ENCODE assay signal across 8 cellular contexts in genomic region chr13:51453308-51453958, GRCh38. TPM values are rescaled to one million over a fixed set of nuclear protein-coding genes. Genes with fewer than 3 reads are reported as not detected.
DNase-seq lines count a peak whose midpoint lies in the region; ATAC-seq lines count a peak whose summit lies in the region.

No MANE protein-coding gene starts in this region.

- DNase-seq in NK-92 treated with Interleukin-12 subunit alpha and Interleukin-12 subunit beta, amount 100 ng/mL, for 24 hours (lab: John Stamatoyannopoulos, UW), result peak; percentile 84
- DNase-seq in NK-92 (lab: John Stamatoyannopoulos, UW; ENCODE audit: unreplicated experiment) (no peak), NCI-H2171 treated with DMSO at 0.1 percent for 48 hours (lab: John Stamatoyannopoulos, UW) (peak; percentile 88), mucosa of gallbladder (ENCODE audit: low spot score) (peak; percentile 81)
- DNase-seq in activated CD4-positive, alpha-beta memory T cell treated with anti-CD3 and anti-CD28 coated beads, Interleukin-2, amount 10 ng/mL, durations not matched to agents 7 days and 5 days, result peak; percentile 84
- peak; percentile 70 to 72 (median 70) for DNase-seq in effector memory CD4-positive, alpha-beta T cell
- peak; percentile 65 to 70 for DNase-seq in stimulated activated CD8-positive, alpha-beta memory T cell treated with anti-CD3 and anti-CD28 coated beads, Interleukin-2, amount 100 ng/mL, for 48 hours (ENCODE audit: low read depth in 2 of 2)

- peaks cover 5% of the 10 kb centered on the region for H3K9me3 Mint-ChIP-seq in activated CD4-positive, alpha-beta memory T cell treated with anti-CD3 and anti-CD28 coated beads, Interleukin-2, amount 10 ng/mL, durations not matched to agents 7 days and 5 days

- H3K27ac ChIP-seq in effector memory CD4-positive, alpha-beta T cell (ENCODE audit: insufficient read depth, low read length, poor library complexity, severe bottlenecking), result peak overlapping the region; percentile 97

- H3K36me3 Mint-ChIP-seq in activated CD4-positive, alpha-beta memory T cell treated with anti-CD3 and anti-CD28 coated beads, Interleukin-2, amount 10 ng/mL, durations not matched to agents 7 days and 5 days (ENCODE audit: low read depth), result peaks cover 59% of the 10 kb centered on the region

- peak; percentile 33 for ATAC-seq in HG02943 (IDR thresholded peaks at IDR 0.05; ENCODE audit: low read depth, unreplicated experiment)

- H3K27me3 ChIP-seq in effector memory CD4-positive, alpha-beta T cell (replicated peaks; ENCODE audit: control insufficient read depth, insufficient read depth, low read length, poor library complexity, severe bottlenecking), result no peaks in the 10 kb centered on the region

- H3K27me3 Mint-ChIP-seq in activated CD4-positive, alpha-beta memory T cell treated with anti-CD3 and anti-CD28 coated beads, Interleukin-2, amount 10 ng/mL, durations not matched to agents 7 days and 5 days, result no peaks in the 10 kb centered on the region

- H3K27ac Mint-ChIP-seq in activated CD4-positive, alpha-beta memory T cell treated with anti-CD3 and anti-CD28 coated beads, Interleukin-2, amount 10 ng/mL, durations not matched to agents 7 days and 5 days, result peak overlapping the region; percentile 94

- H3K4me1 Mint-ChIP-seq in activated CD4-positive, alpha-beta memory T cell treated with anti-CD3 and anti-CD28 coated beads, Interleukin-2, amount 10 ng/mL, durations not matched to agents 7 days and 5 days, result peaks cover 32% of the 10 kb centered on the region

- peaks cover 18% of the 10 kb centered on the region for H3K4me1 ChIP-seq in effector memory CD4-positive, alpha-beta T cell (ENCODE audit: control insufficient read depth, insufficient read depth, low read length, poor library complexity, severe bottlenecking)

- POLR2A ChIA-PET in activated CD4-positive, alpha-beta memory T cell treated with anti-CD3 and anti-CD28 coated beads, Interleukin-2, amount 10 ng/mL, durations not matched to agents 7 days and 5 days (lab: Charles Lee), result interaction anchor here (0.5 to 6.9 kb wide), 76 partner anchors 9 to 1373 kb away, joined by 3 to 109 read pairs (median 4); no protein-coding TSS in a partner anchor

- H3K9me3 ChIP-seq in effector memory CD4-positive, alpha-beta T cell (ENCODE audit: control insufficient read depth, low read length), result no peaks in the 10 kb centered on the region

- peak overlapping the region; percentile 88 for H3K4me3 Mint-ChIP-seq in activated CD4-positive, alpha-beta memory T cell treated with anti-CD3 and anti-CD28 coated beads, Interleukin-2, amount 10 ng/mL, durations not matched to agents 7 days and 5 days

- H3K36me3 ChIP-seq in effector memory CD4-positive, alpha-beta T cell (ENCODE audit: control insufficient read depth, insufficient read depth, low read length), result peaks cover 4% of the 10 kb centered on the region

- peak overlapping the region; percentile 63 for H3K4me3 ChIP-seq in effector memory CD4-positive, alpha-beta T cell (ENCODE audit: insufficient read depth, low read depth, low read length, poor library complexity, severe bottlenecking)

- CTCF ChIA-PET in activated CD4-positive, alpha-beta memory T cell treated with anti-CD3 and anti-CD28 coated beads, Interleukin-2, amount 10 ng/mL, durations not matched to agents 7 days and 5 days (lab: Charles Lee), result interaction anchor here (0.7 to 2.6 kb wide), 21 partner anchors 10 to 1199 kb away, joined by 3 to 30 read pairs (median 4); partner anchors contain the start of gene SUGT1

RNA-seq across cellular contexts. Expression of gene INTS6, which starts 0.6 kb away (rescaled TPM):
- total RNA-seq in activated CD4-positive, alpha-beta memory T cell treated with anti-CD3 and anti-CD28 coated beads, Interleukin-2, amount 10 ng/mL, durations not matched to agents 7 days and 5 days, result 10 to 100 TPM; 45.5 to 48.9 TPM
- total RNA-seq in mucosa of gallbladder, result 28.3 TPM
